In the genomic region with DNA sequence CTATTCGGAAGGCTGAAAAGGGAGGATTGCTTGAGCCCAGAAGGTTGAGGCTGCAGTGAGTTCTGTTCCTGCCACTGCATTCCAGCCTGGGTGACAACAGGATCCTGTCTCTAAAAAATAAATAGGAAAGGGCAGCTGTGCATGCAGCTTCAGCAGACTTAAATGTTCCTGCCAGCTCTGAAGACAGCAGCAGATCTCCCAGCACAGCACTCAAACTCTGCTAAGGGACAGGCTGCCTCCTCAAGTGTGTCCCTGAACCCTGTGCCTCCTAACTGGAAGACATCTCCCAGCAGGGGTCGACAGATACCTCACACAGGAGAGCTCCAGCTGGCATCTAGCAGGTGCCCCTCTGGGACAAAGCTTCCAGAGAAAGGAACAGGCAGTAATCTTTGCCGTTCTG, we compare ENCODE assay signal across 11 cellular contexts.
"Had no signal": no experiment of that assay in that cellular context is flagged by ENCODE, and none has a peak within 500 bp of the region (broad histone marks: within the 10 kb centered on the region; RNA-seq: fewer than 3 reads in every experiment).

No MANE protein-coding gene starts in this region.

- H3K9me3 ChIP-seq: HAP-1 had no signal

- H3K4me1 ChIP-seq: HAP-1 had no signal

- H3K9ac ChIP-seq: GM23248 had no signal

- H3K4me3 ChIP-seq: GM23248, GM23338, HAP-1 had no signal

- FAIRE-seq: H1, H54 had no signal

- H3K27ac ChIP-seq: GM23248 had no signal

- DNase-seq: GM23248, GOT3, H7, H9, HCEC 1CT, HFFc6 had no signal

- H3K36me3 ChIP-seq: HAP-1 had no signal

- H2AFZ ChIP-seq: GM23248, GM23338 had no signal

- ATAC-seq: GM23338, HCT116 had no signal

- H3K4me2 ChIP-seq: GM23338 had no signal
